18 cellular contexts compared by ENCODE assay signal in genomic region chr7:43593010-43593409, GRCh38. TPM values are rescaled to one million over a fixed set of nuclear protein-coding genes. Genes with fewer than 3 reads are reported as not detected.
A peak's percentile ranks its signal among the peaks of the same experiment; 100 is the strongest.
DNase-seq lines count a peak whose midpoint lies in the region; ATAC-seq, FAIRE-seq and TF ChIP-seq lines count a peak whose summit lies in the region.
"Had no signal": no experiment of that assay in that cellular context is flagged by ENCODE, and none has a peak within 500 bp of the region (broad histone marks: within the 10 kb centered on the region; RNA-seq: fewer than 3 reads in every experiment).

No MANE protein-coding gene starts in this region.

- H3K4me3 ChIP-seq in AG10803 (ENCODE audit: low read length) (no peak overlapping the region), DOHH2 (ENCODE audit: low read length) (peak overlapping the region; percentile 49), small intestine (ENCODE audit: low read depth in 1 of 2, low read length in 2 of 2) (no peak overlapping the region)
- H3K4me3 ChIP-seq: prostate gland, tibial nerve had no signal

- H3K4me1 ChIP-seq in DOHH2 (ENCODE audit: control insufficient read depth, low read length), result peaks cover 64% of the 10 kb centered on the region
- H3K4me1 ChIP-seq in small intestine (ENCODE audit: control insufficient read depth in 2 of 2, insufficient read depth in 1 of 2, low read depth in 1 of 2, low read length in 1 of 2), result peaks cover 0 to 11% of the 10 kb centered on the region in 2 donors
- H3K4me1 ChIP-seq: BE2C had no signal

- H3K27me3 ChIP-seq in DOHH2 (ENCODE audit: control insufficient read depth, low read length) (no peaks in the 10 kb centered on the region), small intestine (ENCODE audit: control insufficient read depth in 2 of 2, insufficient read depth in 2 of 2, low read length in 2 of 2) (no peaks in the 10 kb centered on the region)
- H3K27me3 ChIP-seq: BE2C, tibial nerve had no signal

- DNase-seq in AG10803 (ENCODE audit: low read depth) (peak; percentile 12), kidney tubule cell (ENCODE audit: low spot score) (peak; percentile 56), small intestine (no peak), AG20443 (ENCODE audit: low spot score) (no peak), cerebellar cortex (ENCODE audit: low spot score) (no peak)
- no peak for DNase-seq in activated CD8-positive, alpha-beta T cell treated with anti-CD3 and anti-CD28 coated beads for 36 hours
- DNase-seq: BE2C, endodermal cell, GOT3, IMR-90, islet precursor cell, NCI-H1436 had no signal

- WGBS in small intestine, 3 donors, result 84 to 100% (median 90%) methylated on average over 1 of the region's 1 CpG

- H3K36me3 ChIP-seq in DOHH2 (ENCODE audit: control insufficient read depth, low read length) (peaks cover 60% of the 10 kb centered on the region), small intestine (ENCODE audit: control insufficient read depth in 2 of 2, insufficient read depth in 2 of 2, low read length in 2 of 2) (peaks cover 0 to 3% of the 10 kb centered on the region in 2 donors)
- H3K36me3 ChIP-seq: BE2C, prostate gland had no signal

- H3K27me3 Mint-ChIP-seq in activated CD8-positive, alpha-beta T cell treated with anti-CD3 and anti-CD28 coated beads for 36 hours, result no peaks in the 10 kb centered on the region

- no peaks in the 10 kb centered on the region for H3K9me3 Mint-ChIP-seq in activated CD8-positive, alpha-beta T cell treated with anti-CD3 and anti-CD28 coated beads for 36 hours
- H3K9me3 Mint-ChIP-seq: activated T-helper 1 cell treated with anti-CD3 and anti-CD28 coated beads, Interleukin-12 subunit alpha, Interleukin-12 subunit beta, Interleukin-2, Interleukin-4 antibody, amounts not matched to agents 30 ng/mL and 10 ng/mL and 1 ng/mL, durations not matched to agents 14 hours and 24 hours and 36 hours; endodermal cell had no signal

- no peak for TF ChIP-seq CTCF in AG10803 (conservative IDR thresholded peaks at IDR 0.05; ENCODE audit: low read length)
- TF ChIP-seq CTCF in DOHH2 (IDR thresholded peaks at IDR 0.05; ENCODE audit: low read depth, low read length, poor library complexity, severe bottlenecking), result no peak
- no peak for TF ChIP-seq CTCF in activated CD8-positive, alpha-beta T cell treated with anti-CD3 and anti-CD28 coated beads for 36 hours (IDR thresholded peaks at IDR 0.05)

- CTCF ChIA-PET in activated CD8-positive, alpha-beta T cell treated with anti-CD3 and anti-CD28 coated beads for 36 hours (lab: Charles Lee), result interaction anchor here (1.0 to 1.7 kb wide), 3 partner anchors 10 to 246 kb away, joined by 3 to 6 read pairs (median 4); partner anchors contain the start of gene STK17A

- POLR2A ChIA-PET in activated CD8-positive, alpha-beta T cell treated with anti-CD3 and anti-CD28 coated beads for 36 hours (lab: Charles Lee), result interaction anchor here (1.2 to 3.5 kb wide), 5 partner anchors 9 to 56 kb away, joined by 3 to 22 read pairs (median 9); partner anchors contain the start of gene STK17A

- H3K4me3 Mint-ChIP-seq in activated CD8-positive, alpha-beta T cell treated with anti-CD3 and anti-CD28 coated beads for 36 hours, result peak overlapping the region; percentile 46
- H3K4me3 Mint-ChIP-seq: activated T-helper 1 cell treated with anti-CD3 and anti-CD28 coated beads, Interleukin-12 subunit alpha, Interleukin-12 subunit beta, Interleukin-2, Interleukin-4 antibody, amounts not matched to agents 30 ng/mL and 10 ng/mL and 1 ng/mL, durations not matched to agents 14 hours and 24 hours and 36 hours; endodermal cell had no signal

- H3F3A ChIP-seq in DOHH2 (ENCODE audit: control insufficient read depth, insufficient read depth), result peaks cover 3% of the 10 kb centered on the region; the same call in 1 of the 2 replicates

- H3K36me3 Mint-ChIP-seq in activated CD8-positive, alpha-beta T cell treated with anti-CD3 and anti-CD28 coated beads for 36 hours (ENCODE audit: low read depth), result peaks cover 24% of the 10 kb centered on the region

- H3K4me1 Mint-ChIP-seq in activated CD8-positive, alpha-beta T cell treated with anti-CD3 and anti-CD28 coated beads for 36 hours (ENCODE audit: low read depth), result peaks cover 81% of the 10 kb centered on the region

- peaks cover 32% of the 10 kb centered on the region for H4K20me1 ChIP-seq in DOHH2 (ENCODE audit: control insufficient read depth, insufficient read depth, low read depth, low read length)

- H3K27ac Mint-ChIP-seq in activated CD8-positive, alpha-beta T cell treated with anti-CD3 and anti-CD28 coated beads for 36 hours, result peak overlapping the region; percentile 89
- H3K27ac Mint-ChIP-seq: activated T-helper 1 cell treated with anti-CD3 and anti-CD28 coated beads, Interleukin-12 subunit alpha, Interleukin-12 subunit beta, Interleukin-2, Interleukin-4 antibody, amounts not matched to agents 30 ng/mL and 10 ng/mL and 1 ng/mL, durations not matched to agents 14 hours and 24 hours and 36 hours; endodermal cell had no signal

- H3K9me3 ChIP-seq in DOHH2 (ENCODE audit: control insufficient read depth, insufficient read depth, low read length) (no peaks in the 10 kb centered on the region), small intestine (ENCODE audit: control insufficient read depth, low read depth) (no peaks in the 10 kb centered on the region)
- H3K9me3 ChIP-seq: BE2C, prostate gland, tibial nerve had no signal

- no peak overlapping the region for H3K27ac ChIP-seq in DOHH2 (ENCODE audit: low read depth, low read length)
- no peak overlapping the region for H3K27ac ChIP-seq in small intestine (ENCODE audit: low read depth in 1 of 2, low read length in 1 of 2)
- H3K27ac ChIP-seq: prostate gland had no signal

- intact Hi-C loops in activated CD8-positive, alpha-beta T cell treated with anti-CD3 and anti-CD28 coated beads for 36 hours (cut with micrococcal nuclease), result no loop called here

- H3K79me2 ChIP-seq in DOHH2 (ENCODE audit: control insufficient read depth, low read length), result peaks cover 98% of the 10 kb centered on the region

- H3K4me2 ChIP-seq in DOHH2 (ENCODE audit: low read length), result peak overlapping the region; percentile 54

- FAIRE-seq in small intestine (lab: Jason Lieb, UNC), result no peak
- FAIRE-seq: frontal cortex had no signal

- H3K9me2 ChIP-seq in DOHH2 (replicated peaks; ENCODE audit: control insufficient read depth, low read length), result no peaks in the 10 kb centered on the region

- ATAC-seq in activated CD8-positive, alpha-beta T cell treated with anti-CD3 and anti-CD28 coated beads for 36 hours, result no peak
- ATAC-seq in HG03159 (IDR thresholded peaks at IDR 0.05; ENCODE audit: unreplicated experiment), result no peak

RNA-seq across cellular contexts. Expression of gene STK17A, which starts 10.1 kb away (rescaled TPM):
- total RNA-seq in activated CD8-positive, alpha-beta T cell treated with anti-CD3 and anti-CD28 coated beads for 36 hours, result 10 to 100 TPM; 42.4 to 46.1 TPM
- 10 to 100 TPM in 2 of 3 donors, 1 to 10 TPM in 1; 6.6 to 11.9 (median 11.2) TPM for polyA plus RNA-seq in small intestine

Comparison
In these comparisons a context has a peak if more than half of its experiments do, and no peak if none do; other contexts are left out.
1. DNase-seq: peak in AG10803 (single experiment) and kidney tubule cell (single experiment); none in activated CD8-positive, alpha-beta T cell treated with anti-CD3 and anti-CD28 coated beads for 36 hours (single experiment), small intestine (single experiment), AG20443 (single experiment) and cerebellar cortex (single experiment).